ENCODE assay signal across 33 cellular contexts in the genomic region with DNA sequence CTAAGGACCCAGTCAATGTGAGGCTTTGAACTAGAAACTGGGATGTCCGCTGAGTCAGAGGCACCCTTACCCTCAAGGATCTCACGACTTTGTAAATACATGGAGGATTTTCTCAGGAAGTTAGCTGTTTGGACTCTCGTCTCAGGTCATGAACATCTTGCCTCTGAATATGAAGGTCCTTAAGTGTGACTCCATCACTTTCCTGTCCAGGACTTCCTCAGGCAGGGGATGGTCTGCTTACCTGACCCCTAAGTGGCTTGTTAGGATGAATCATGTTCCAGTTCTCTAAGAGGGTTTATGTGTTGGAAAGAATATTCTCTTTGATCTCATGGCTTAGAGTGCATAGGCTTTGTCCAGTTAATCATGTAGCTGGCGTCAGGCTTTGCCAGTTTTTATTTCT.
"Had no signal": no experiment of that assay in that cellular context is flagged by ENCODE, and none has a peak within 500 bp of the region (broad histone marks: within the 10 kb centered on the region; RNA-seq: fewer than 3 reads in every experiment).

No MANE protein-coding gene starts in this region.

- DNase-seq: activated CD4-positive, alpha-beta T cell treated with anti-CD3 and anti-CD28 coated beads for 4 hours; activated CD4-positive, alpha-beta T cell treated with anti-CD3 and anti-CD28 coated beads, Interleukin-2, amount 50 U/mL, for 48 hours; activated CD8-positive, alpha-beta memory T cell treated with anti-CD3 and anti-CD28 coated beads for 24 hours; activated gamma-delta T cell; activated naive CD4-positive, alpha-beta T cell treated with anti-CD3 and anti-CD28 coated beads, Interleukin-2, amount 10 ng/mL, durations not matched to agents 7 days and 5 days; activated naive CD8-positive, alpha-beta T cell treated with anti-CD3 and anti-CD28 coated beads, Interleukin-2, amount 10 ng/mL, durations not matched to agents 7 days and 5 days; activated T-cell treated with anti-CD3 and anti-CD28 coated beads, Interleukin-2, amount 50 U/mL, for 1 hour; brain microvascular endothelial cell; caudate nucleus; endodermal cell; hippocampal formation; kidney glomerular epithelial cell; left ventricle myocardium inferior; naive B cell; nucleus accumbens; pancreas; psoas muscle; right cardiac atrium; stimulated activated CD4-positive, alpha-beta T cell treated with anti-CD3 and anti-CD28 coated beads, Interleukin-15, amount 100 ng/mL, for 24 hours; stimulated activated CD4-positive, alpha-beta T cell treated with anti-CD3 and anti-CD28 coated beads, Interleukin-2, amount 100 ng/mL, for 24 hours; stimulated activated naive B cell treated with anti-CD40 and anti-IgM and Interleukin-4, amounts not matched to agents 10 μg/mL and 1 μg/mL and 100 μg/mL, for 72 hours; stomach; T-helper 9 cell; thyroid gland; upper lobe of left lung had no signal

- ATAC-seq: gastroesophageal sphincter; pancreas; psoas muscle; right cardiac atrium; stimulated activated naive B cell treated with anti-CD40 and anti-IgM and Interleukin-4, amounts not matched to agents 10 μg/mL and 1 μg/mL and 100 μg/mL, for 72 hours had no signal

- H3K27ac Mint-ChIP-seq: activated naive CD4-positive, alpha-beta T cell treated with anti-CD3 and anti-CD28 coated beads, Interleukin-2, amount 10 ng/mL, durations not matched to agents 7 days and 5 days; activated naive CD8-positive, alpha-beta T cell treated with anti-CD3 and anti-CD28 coated beads, Interleukin-2, amount 10 ng/mL, durations not matched to agents 7 days and 5 days; activated T-helper 1 cell treated with anti-CD3 and anti-CD28 coated beads, Interleukin-12 subunit alpha, Interleukin-12 subunit beta, Interleukin-2, Interleukin-4 antibody, amounts not matched to agents 30 ng/mL and 10 ng/mL and 1 ng/mL, durations not matched to agents 14 hours and 24 hours and 36 hours; endodermal cell; naive B cell; stimulated activated naive B cell treated with anti-CD40 and anti-IgM and Interleukin-4, amounts not matched to agents 10 μg/mL and 1 μg/mL and 100 μg/mL, for 72 hours; T-helper 1 cell treated with Interleukin-12 subunit alpha and Interleukin-12 subunit beta and Interleukin-4 antibody, amounts not matched to agents 30 μg/mL and 1 μg/mL, for 36 hours had no signal

- H3K36me3 ChIP-seq: ascending aorta, brain microvascular endothelial cell, gastroesophageal sphincter, left ventricle myocardium inferior, pancreas, stomach, thyroid gland, upper lobe of left lung, vagina had no signal

- H3K27me3 Mint-ChIP-seq: activated naive CD4-positive, alpha-beta T cell treated with anti-CD3 and anti-CD28 coated beads, Interleukin-2, amount 10 ng/mL, durations not matched to agents 7 days and 5 days; activated naive CD8-positive, alpha-beta T cell treated with anti-CD3 and anti-CD28 coated beads, Interleukin-2, amount 10 ng/mL, durations not matched to agents 7 days and 5 days had no signal

- H3K4me1 Mint-ChIP-seq: activated naive CD4-positive, alpha-beta T cell treated with anti-CD3 and anti-CD28 coated beads, Interleukin-2, amount 10 ng/mL, durations not matched to agents 7 days and 5 days; activated naive CD8-positive, alpha-beta T cell treated with anti-CD3 and anti-CD28 coated beads, Interleukin-2, amount 10 ng/mL, durations not matched to agents 7 days and 5 days; naive B cell; neural crest cell had no signal

- H3K9me3 Mint-ChIP-seq: activated naive CD4-positive, alpha-beta T cell treated with anti-CD3 and anti-CD28 coated beads, Interleukin-2, amount 10 ng/mL, durations not matched to agents 7 days and 5 days; activated T-helper 1 cell treated with anti-CD3 and anti-CD28 coated beads, Interleukin-12 subunit alpha, Interleukin-12 subunit beta, Interleukin-2, Interleukin-4 antibody, amounts not matched to agents 30 ng/mL and 10 ng/mL and 1 ng/mL, durations not matched to agents 14 hours and 24 hours and 36 hours; endodermal cell; neural crest cell; stimulated activated naive B cell treated with anti-CD40 and anti-IgM and Interleukin-4, amounts not matched to agents 10 μg/mL and 1 μg/mL and 100 μg/mL, for 72 hours had no signal

- FAIRE-seq: pancreas, TTC549 had no signal

- H3K9me3 ChIP-seq: ascending aorta, gastroesophageal sphincter, left ventricle myocardium inferior, pancreas, psoas muscle, stomach, thyroid gland, upper lobe of left lung, vagina had no signal

- H3K36me3 Mint-ChIP-seq: activated naive CD4-positive, alpha-beta T cell treated with anti-CD3 and anti-CD28 coated beads, Interleukin-2, amount 10 ng/mL, durations not matched to agents 7 days and 5 days; activated naive CD8-positive, alpha-beta T cell treated with anti-CD3 and anti-CD28 coated beads, Interleukin-2, amount 10 ng/mL, durations not matched to agents 7 days and 5 days had no signal

- H3K27ac ChIP-seq: ascending aorta, brain microvascular endothelial cell, left ventricle myocardium inferior, pancreas, psoas muscle, thyroid gland, upper lobe of left lung, VCaP had no signal

- H3K4me3 Mint-ChIP-seq: activated naive CD4-positive, alpha-beta T cell treated with anti-CD3 and anti-CD28 coated beads, Interleukin-2, amount 10 ng/mL, durations not matched to agents 7 days and 5 days; activated naive CD8-positive, alpha-beta T cell treated with anti-CD3 and anti-CD28 coated beads, Interleukin-2, amount 10 ng/mL, durations not matched to agents 7 days and 5 days; activated T-helper 1 cell treated with anti-CD3 and anti-CD28 coated beads, Interleukin-12 subunit alpha, Interleukin-12 subunit beta, Interleukin-2, Interleukin-4 antibody, amounts not matched to agents 30 ng/mL and 10 ng/mL and 1 ng/mL, durations not matched to agents 14 hours and 24 hours and 36 hours; endodermal cell; neural crest cell; stimulated activated naive B cell treated with anti-CD40 and anti-IgM and Interleukin-4, amounts not matched to agents 10 μg/mL and 1 μg/mL and 100 μg/mL, for 72 hours; T-helper 1 cell treated with Interleukin-12 subunit alpha and Interleukin-12 subunit beta and Interleukin-4 antibody, amounts not matched to agents 30 μg/mL and 1 μg/mL, for 36 hours had no signal

- H3K4me3 ChIP-seq: ascending aorta, gastroesophageal sphincter, left ventricle myocardium inferior, pancreas, psoas muscle, stomach, thyroid gland, upper lobe of left lung, vagina had no signal

- H3K4me1 ChIP-seq: ascending aorta, gastroesophageal sphincter, left ventricle myocardium inferior, pancreas, psoas muscle, stomach, thyroid gland, upper lobe of left lung had no signal

- H3K27me3 ChIP-seq: ascending aorta, brain microvascular endothelial cell, gastroesophageal sphincter, pancreas, stomach, thyroid gland, upper lobe of left lung, vagina had no signal
